30 cellular contexts compared by ENCODE assay signal in genomic region chr3:47758261-47759025, GRCh38.
"Had no signal": no experiment of that assay in that cellular context is flagged by ENCODE, and none has a peak within 500 bp of the region (broad histone marks: within the 10 kb centered on the region; RNA-seq: fewer than 3 reads in every experiment).

No MANE protein-coding gene starts in this region.

- H3K27me3 Mint-ChIP-seq: activated B cell treated with CpG ODN at 0.5 μM for 24 hours; activated CD4-positive, alpha-beta memory T cell treated with anti-CD3 and anti-CD28 coated beads, Interleukin-2, amount 10 ng/mL, durations not matched to agents 7 days and 5 days; activated naive CD8-positive, alpha-beta T cell treated with anti-CD3 and anti-CD28 coated beads, Interleukin-2, amount 50 U/mL, for 24 hours; brain; IgD-negative memory B cell had no signal

- H3K27me3 ChIP-seq: ascending aorta, cardiac muscle cell, MG63, SJCRH30 had no signal

- H3K9me3 Mint-ChIP-seq: activated B cell treated with CpG ODN at 0.5 μM for 24 hours; activated CD4-positive, alpha-beta memory T cell treated with anti-CD3 and anti-CD28 coated beads, Interleukin-2, amount 10 ng/mL, durations not matched to agents 7 days and 5 days; activated naive CD4-positive, alpha-beta T cell treated with anti-CD3 and anti-CD28 coated beads, Interleukin-2, amount 50 U/mL, for 72 hours; activated naive CD8-positive, alpha-beta T cell treated with anti-CD3 and anti-CD28 coated beads, Interleukin-2, amount 50 U/mL, for 24 hours; IgD-negative memory B cell; T-helper 1 cell treated with Interleukin-12 subunit alpha and Interleukin-12 subunit beta and Interleukin-4 antibody, amounts not matched to agents 30 μg/mL and 1 μg/mL, for 36 hours had no signal

- H3K9me3 ChIP-seq: ascending aorta, MG63, SJCRH30, SK-N-SH had no signal

- H3K27ac ChIP-seq: ascending aorta, cardiac muscle cell, SJCRH30 had no signal

- H3K27ac Mint-ChIP-seq: activated B cell treated with CpG ODN at 0.5 μM for 24 hours; activated CD4-positive, alpha-beta memory T cell treated with anti-CD3 and anti-CD28 coated beads, Interleukin-2, amount 10 ng/mL, durations not matched to agents 7 days and 5 days; activated naive CD8-positive, alpha-beta T cell treated with anti-CD3 and anti-CD28 coated beads, Interleukin-2, amount 50 U/mL, for 24 hours; brain; IgD-negative memory B cell; T-helper 1 cell treated with Interleukin-12 subunit alpha and Interleukin-12 subunit beta and Interleukin-4 antibody, amounts not matched to agents 30 μg/mL and 1 μg/mL, for 36 hours had no signal

- ATAC-seq: activated naive CD4-positive, alpha-beta T cell treated with anti-CD3 and anti-CD28 coated beads, Interleukin-2, amount 50 U/mL, for 72 hours; activated naive CD8-positive, alpha-beta T cell treated with anti-CD3 and anti-CD28 coated beads, Interleukin-2, amount 50 U/mL, for 24 hours; Panc1 had no signal

- DNase-seq: activated B cell treated with CpG ODN at 0.5 μM for 24 hours; activated CD4-positive, alpha-beta memory T cell treated with anti-CD3 and anti-CD28 coated beads, Interleukin-2, amount 10 ng/mL, durations not matched to agents 7 days and 5 days; activated CD4-positive, alpha-beta T cell treated with anti-CD3 and anti-CD28 coated beads for 1 hour; activated CD4-positive, alpha-beta T cell treated with anti-CD3 and anti-CD28 coated beads, Interleukin-2, amount 50 U/mL, for 1 hour; activated effector memory CD4-positive, alpha-beta T cell treated with anti-CD3 and anti-CD28 coated beads, Interleukin-2, amount 50 U/mL, for 16 hours; activated naive CD4-positive, alpha-beta T cell treated with Interleukin-2 at 50 U/mL for 16 hours; activated naive CD8-positive, alpha-beta T cell treated with anti-CD3 and anti-CD28 coated beads, Interleukin-2, amount 50 U/mL, for 24 hours; amniotic stem cell; KG1; MG63; MV-4-11; NCI-H1092 treated with DMSO at 0.1 percent for 48 hours; NCI-H1436; NCI-H1694 treated with DMSO at 0.1 percent for 48 hours; NCI-H2029 treated with DMSO at 0.1 percent for 48 hours; NCI-H345; NCI-H510A; NCI-H526 treated with DMSO at 0.1 percent for 48 hours; NCI-H82; Right ventricle myocardium superior; RPMI8226; SJCRH30; SK-N-SH had no signal

- H3K4me1 ChIP-seq: ascending aorta, SJCRH30 had no signal

- H3K4me3 Mint-ChIP-seq: activated B cell treated with CpG ODN at 0.5 μM for 24 hours; activated CD4-positive, alpha-beta memory T cell treated with anti-CD3 and anti-CD28 coated beads, Interleukin-2, amount 10 ng/mL, durations not matched to agents 7 days and 5 days; activated naive CD8-positive, alpha-beta T cell treated with anti-CD3 and anti-CD28 coated beads, Interleukin-2, amount 50 U/mL, for 24 hours; brain; T-helper 1 cell treated with Interleukin-12 subunit alpha and Interleukin-12 subunit beta and Interleukin-4 antibody, amounts not matched to agents 30 μg/mL and 1 μg/mL, for 36 hours had no signal

- H3K4me3 ChIP-seq: ascending aorta, cardiac muscle cell, MG63, SJCRH30 had no signal
